In genomic region chr2:8678731-8679566, GRCh38 we compare ENCODE assay signal across 8 cellular contexts. TPM values are rescaled to one million over a fixed set of nuclear protein-coding genes. Genes with fewer than 3 reads are reported as not detected.
A peak's percentile ranks its signal among the peaks of the same experiment; 100 is the strongest.
DNase-seq lines count a peak whose midpoint lies in the region; ATAC-seq, FAIRE-seq and TF ChIP-seq lines count a peak whose summit lies in the region.

No MANE protein-coding gene starts in this region.

- peak; percentile 12 to 15; a peak in 3 of 5 replicates for TF ChIP-seq RAD21 in A549 (conservative IDR thresholded peaks at IDR 0.05 in 1 of 2, IDR thresholded peaks at IDR 0.05 in 1 of 2)

- WGBS in A549 (ENCODE audit: missing lambda C conversion rate): 1% methylated on average over 47 of the region's 91 CpGs
- 33% methylated on average over 3 of the region's 91 CpGs for WGBS in mammary epithelial cell (ENCODE audit: low coverage, missing lambda C conversion rate)
- 0 to 1% (median 1%) methylated on average over 81 to 91 of the region's 91 CpGs for WGBS in small intestine, 3 donors

- BruUV-seq in mammary epithelial cell (replicated peaks; lab: Mats Ljungman, UMichigan): no TSS peak

- intact Hi-C loops in mammary epithelial cell (cut with micrococcal nuclease): no loop called here

- H3K4me1 ChIP-seq in A549 (peaks cover 12% of the 10 kb centered on the region), mammary epithelial cell (ENCODE audit: insufficient read depth, low read length) (peaks cover 13% of the 10 kb centered on the region), small intestine (ENCODE audit: control insufficient read depth in 2 of 2, insufficient read depth in 1 of 2, low read depth in 1 of 2, low read length in 1 of 2) (peaks cover 0 to 6% of the 10 kb centered on the region in 2 donors)

- DNase-seq in A549 (ENCODE audit: low read depth in 1 of 2, low spot score in 1 of 2) (peak; percentile 89 to 95), NCI-H2196 (lab: John Stamatoyannopoulos, UW; ENCODE audit: unreplicated experiment) (peak; percentile 95), mammary epithelial cell (peak; percentile 82), immature natural killer cell (peak; percentile 87 to 89 (median 89)), small intestine (peak; percentile 94)

- in situ Hi-C loops in mammary epithelial cell (cut with MboI; ENCODE audit: low sequenced_read_pairs in 2 of 2): loop anchor here (25.0 kb wide), 3 partner anchors 992 to 1567 kb away; no protein-coding TSS in a partner anchor

- CTCF ChIA-PET in A549 (lab: Yijun Ruan, JAX): interaction anchor here (0.7 to 4.4 kb wide), 8 partner anchors 16 to 1582 kb away, joined by 3 to 16 read pairs (median 4); no protein-coding TSS in a partner anchor
- CTCF ChIA-PET in mammary epithelial cell (lab: Charles Lee; ENCODE audit: low non-redundant PET): interaction anchor here (0.6 kb wide), 1 partner anchor 1476 kb away, joined by 3 read pairs; no protein-coding TSS in a partner anchor

- peaks cover 8 to 13% (median 9%) of the 10 kb centered on the region in 6 donors for H3K9me3 Mint-ChIP-seq in immature natural killer cell

- peaks cover 39 to 54% (median 52%) of the 10 kb centered on the region in 3 donors for H3K27me3 Mint-ChIP-seq in immature natural killer cell (ENCODE audit: low read depth in 3 of 3)

- peak overlapping the region; percentile 83 to 93 (median 85) for H3K4me3 Mint-ChIP-seq in immature natural killer cell

- peak overlapping the region; percentile 66 for H2AFZ ChIP-seq in mammary epithelial cell (ENCODE audit: low read depth, low read length)

- FAIRE-seq in A549 (lab: Jason Lieb, UNC) (no peak), small intestine (lab: Jason Lieb, UNC) (no peak)

- POLR2A ChIA-PET in A549 (lab: Yijun Ruan, JAX): interaction anchor here (0.6 to 2.6 kb wide), 10 partner anchors 9 to 1145 kb away, joined by 3 to 13 read pairs (median 4); no protein-coding TSS in a partner anchor

- peak overlapping the region; percentile 97 to 99 for H3K27ac ChIP-seq in A549
- H3K27ac ChIP-seq in VCaP: peak overlapping the region; percentile 91
- no peak overlapping the region for H3K27ac ChIP-seq in mammary epithelial cell (ENCODE audit: insufficient read depth, low read depth, low read length)
- H3K27ac ChIP-seq in small intestine (ENCODE audit: low read depth in 1 of 2, low read length in 1 of 2): peak overlapping the region; percentile 98 to 100

- peaks cover 26 to 28% (median 27%) of the 10 kb centered on the region in 3 donors for H3K36me3 Mint-ChIP-seq in immature natural killer cell

- peaks cover 5% of the 10 kb centered on the region for H3K79me2 ChIP-seq in mammary epithelial cell (ENCODE audit: insufficient read depth, low read length)

- peak; percentile 46; the same call in 1 of the 2 replicates for TF ChIP-seq POLR2A in A549 (IDR thresholded peaks at IDR 0.05; ENCODE audit: low read length)

- TF ChIP-seq CTCF in A549 (IDR thresholded peaks at IDR 0.05) (no peak), VCaP (conservative IDR thresholded peaks at IDR 0.05) (0 out of 2 replicates have a peak, but pooled peaks have one; percentile 7), mammary epithelial cell (conservative IDR thresholded peaks at IDR 0.05 in 1 of 2, IDR thresholded peaks at IDR 0.05 in 1 of 2; ENCODE audit: extremely low read depth in 1 of 2, insufficient read depth in 1 of 2, low read depth in 1 of 2, low read length in 2 of 2) (no peak)

- H3K9ac ChIP-seq in mammary epithelial cell (ENCODE audit: insufficient read depth, low read length): no peak overlapping the region

- H3K4me1 Mint-ChIP-seq in immature natural killer cell: peaks cover 33 to 39% of the 10 kb centered on the region in 2 donors

- peak overlapping the region; percentile 89 to 98 (median 94) for H3K27ac Mint-ChIP-seq in immature natural killer cell

- H3K4me2 ChIP-seq in A549 (peak overlapping the region; percentile 86), mammary epithelial cell (ENCODE audit: insufficient read depth, low read depth, low read length) (peak overlapping the region; percentile 73)

- dilution Hi-C loops in mammary epithelial cell (cut with HindIII; ENCODE audit: low sequenced_read_pairs): no loop called here

- peaks cover 14% of the 10 kb centered on the region; the same call in 2 of the 3 replicates for H3K9me3 ChIP-seq in A549
- peaks cover 2% of the 10 kb centered on the region for H3K9me3 ChIP-seq in mammary epithelial cell (replicated peaks; ENCODE audit: insufficient read depth, low read length)
- no peaks in the 10 kb centered on the region for H3K9me3 ChIP-seq in small intestine (ENCODE audit: control insufficient read depth, low read depth)

- ATAC-seq in A549 (peak; percentile 57 to 67), GM18870 (IDR thresholded peaks at IDR 0.05; ENCODE audit: unreplicated experiment) (peak; percentile 29), HG03108 (IDR thresholded peaks at IDR 0.05; ENCODE audit: unreplicated experiment) (peak; percentile 54)

- H3K36me3 ChIP-seq in mammary epithelial cell (ENCODE audit: insufficient read depth, low read length): no peaks in the 10 kb centered on the region
- H3K36me3 ChIP-seq in small intestine (ENCODE audit: control insufficient read depth in 2 of 2, insufficient read depth in 2 of 2, low read length in 2 of 2): no peaks in the 10 kb centered on the region

- peak; percentile 44 to 70; a peak in 2 of 5 replicates for TF ChIP-seq EP300 in A549 (IDR thresholded peaks at IDR 0.05)

- no peaks in the 10 kb centered on the region for H4K20me1 ChIP-seq in mammary epithelial cell (ENCODE audit: insufficient read depth, low read length)

- peak overlapping the region; percentile 68 for H3K4me3 ChIP-seq in A549
- peak overlapping the region in 2 of 3 experiments; percentile 35 to 43 for H3K4me3 ChIP-seq in mammary epithelial cell (replicated peaks in 1 of 3; ENCODE audit: insufficient read depth in 1 of 3, low read depth in 2 of 3, low read length in 3 of 3)
- peak overlapping the region; percentile 61 to 77 for H3K4me3 ChIP-seq in small intestine (ENCODE audit: low read depth in 1 of 2, low read length in 2 of 2)

- H3K27me3 ChIP-seq in mammary epithelial cell (ENCODE audit: insufficient read depth, low read length) (peaks cover 4% of the 10 kb centered on the region), small intestine (ENCODE audit: control insufficient read depth in 2 of 2, insufficient read depth in 2 of 2, low read length in 2 of 2) (no peaks in the 10 kb centered on the region)

TF ChIP-seq in A549, 52 proteins besides CTCF, POLR2A, EP300 and RAD21 (continues in another document):
- TF ChIP-seq SREBF2 (IDR thresholded peaks at IDR 0.05): no peak
- peak; percentile 57 for TF ChIP-seq GATA3 (IDR thresholded peaks at IDR 0.05; ENCODE audit: borderline replicate concordance)
- peak; percentile 86; the same call in 1 of the 2 replicates for TF ChIP-seq TP53 (CRISPR knock-in tag; IDR thresholded peaks at IDR 0.05)
- TF ChIP-seq RFX5 (IDR thresholded peaks at IDR 0.05): peak; percentile 93
- TF ChIP-seq ZFP36 (IDR thresholded peaks at IDR 0.05; ENCODE audit: borderline replicate concordance, partially characterized antibody): no peak
- no peak for TF ChIP-seq FOSL2 (IDR thresholded peaks at IDR 0.05)
- TF ChIP-seq FOSL2 (CRISPR knock-in tag; IDR thresholded peaks at IDR 0.05): peak; percentile 55
- TF ChIP-seq KDM5A (IDR thresholded peaks at IDR 0.05): no peak
- TF ChIP-seq, protein P1, sequence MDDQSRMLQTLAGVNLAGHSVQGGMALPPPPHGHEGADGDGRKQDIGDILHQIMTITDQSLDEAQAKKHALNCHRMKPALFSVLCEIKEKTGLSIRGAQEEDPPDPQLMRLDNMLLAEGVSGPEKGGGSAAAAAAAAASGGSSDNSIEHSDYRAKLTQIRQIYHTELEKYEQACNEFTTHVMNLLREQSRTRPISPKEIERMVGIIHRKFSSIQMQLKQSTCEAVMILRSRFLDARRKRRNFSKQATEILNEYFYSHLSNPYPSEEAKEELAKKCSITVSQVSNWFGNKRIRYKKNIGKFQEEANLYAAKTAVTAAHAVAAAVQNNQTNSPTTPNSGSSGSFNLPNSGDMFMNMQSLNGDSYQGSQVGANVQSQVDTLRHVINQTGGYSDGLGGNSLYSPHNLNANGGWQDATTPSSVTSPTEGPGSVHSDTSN (IDR thresholded peaks at IDR 0.05): peak; percentile 95
- no peak for TF ChIP-seq JUNB (IDR thresholded peaks at IDR 0.05)
- TF ChIP-seq, protein P2, sequence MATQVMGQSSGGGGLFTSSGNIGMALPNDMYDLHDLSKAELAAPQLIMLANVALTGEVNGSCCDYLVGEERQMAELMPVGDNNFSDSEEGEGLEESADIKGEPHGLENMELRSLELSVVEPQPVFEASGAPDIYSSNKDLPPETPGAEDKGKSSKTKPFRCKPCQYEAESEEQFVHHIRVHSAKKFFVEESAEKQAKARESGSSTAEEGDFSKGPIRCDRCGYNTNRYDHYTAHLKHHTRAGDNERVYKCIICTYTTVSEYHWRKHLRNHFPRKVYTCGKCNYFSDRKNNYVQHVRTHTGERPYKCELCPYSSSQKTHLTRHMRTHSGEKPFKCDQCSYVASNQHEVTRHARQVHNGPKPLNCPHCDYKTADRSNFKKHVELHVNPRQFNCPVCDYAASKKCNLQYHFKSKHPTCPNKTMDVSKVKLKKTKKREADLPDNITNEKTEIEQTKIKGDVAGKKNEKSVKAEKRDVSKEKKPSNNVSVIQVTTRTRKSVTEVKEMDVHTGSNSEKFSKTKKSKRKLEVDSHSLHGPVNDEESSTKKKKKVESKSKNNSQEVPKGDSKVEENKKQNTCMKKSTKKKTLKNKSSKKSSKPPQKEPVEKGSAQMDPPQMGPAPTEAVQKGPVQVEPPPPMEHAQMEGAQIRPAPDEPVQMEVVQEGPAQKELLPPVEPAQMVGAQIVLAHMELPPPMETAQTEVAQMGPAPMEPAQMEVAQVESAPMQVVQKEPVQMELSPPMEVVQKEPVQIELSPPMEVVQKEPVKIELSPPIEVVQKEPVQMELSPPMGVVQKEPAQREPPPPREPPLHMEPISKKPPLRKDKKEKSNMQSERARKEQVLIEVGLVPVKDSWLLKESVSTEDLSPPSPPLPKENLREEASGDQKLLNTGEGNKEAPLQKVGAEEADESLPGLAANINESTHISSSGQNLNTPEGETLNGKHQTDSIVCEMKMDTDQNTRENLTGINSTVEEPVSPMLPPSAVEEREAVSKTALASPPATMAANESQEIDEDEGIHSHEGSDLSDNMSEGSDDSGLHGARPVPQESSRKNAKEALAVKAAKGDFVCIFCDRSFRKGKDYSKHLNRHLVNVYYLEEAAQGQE (IDR thresholded peaks at IDR 0.05): peak; percentile 81

RNA-seq across cellular contexts. Expression of gene ID2, which starts 2.9 kb away (rescaled TPM):
- polyA plus RNA-seq in A549 (2011; rRNA removed) (177 and 228 TPM in 2 replicates), A549 (2017; fragmentation: RNase III; extraction: RNeasy Plus Mini Kit Qiagen cat#74134 plus additional on column Dnase treatment) (87.8 to 221 TPM (median 181 TPM) in 3 replicates), mammary epithelial cell (14.7 TPM), immature natural killer cell (1,000 to 10,000 TPM in 2 of 3 donors, 100 to 1,000 TPM in 1; 816 to 1,425 (median 1,420) TPM), small intestine (100 to 1,000 TPM in 2 of 3 donors, 10 to 100 TPM in 1; 70.2 to 178 (median 116) TPM)
- 988 and 1,180 TPM in 2 replicates for polyA plus RNA-seq in A549 (2012; cell fraction: cytosol; rRNA removed)
- polyA plus RNA-seq in A549 (2012; cell fraction: nucleus; rRNA removed): 636 and 701 TPM in 2 replicates
- polyA minus RNA-seq in A549 (2011; rRNA and poly(A)+ RNA removed): 112 and 167 TPM in 2 replicates
- total RNA-seq in mammary epithelial cell: 1 to 10 TPM; 4.4 to 8.7 TPM
- polyA minus RNA-seq in mammary epithelial cell: not detected
